In the genomic region with DNA sequence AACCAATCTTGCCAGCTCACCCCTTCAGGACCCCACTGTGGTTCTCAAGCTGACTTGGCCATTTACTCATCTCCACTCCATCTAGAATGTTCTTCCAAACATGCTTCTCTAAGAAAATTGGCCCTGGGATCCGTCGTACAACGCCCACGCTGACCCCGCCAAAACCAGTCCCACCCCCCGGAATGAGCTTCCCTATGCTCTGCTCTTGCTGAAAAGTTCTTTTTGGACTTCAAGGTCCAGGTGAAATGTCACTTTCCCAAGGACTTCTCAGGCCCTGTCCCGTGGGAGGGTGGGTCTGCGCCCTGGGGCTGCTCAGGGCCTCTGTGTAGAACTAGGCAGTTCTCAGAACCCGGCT, we compare ENCODE assay signal across 19 cellular contexts. TPM values are rescaled to one million over a fixed set of nuclear protein-coding genes. Genes with fewer than 3 reads are reported as not detected.
DNase-seq lines count a peak whose midpoint lies in the region; ATAC-seq, FAIRE-seq and TF ChIP-seq lines count a peak whose summit lies in the region.
"Had no signal": no experiment of that assay in that cellular context is flagged by ENCODE, and none has a peak within 500 bp of the region (broad histone marks: within the 10 kb centered on the region; RNA-seq: fewer than 3 reads in every experiment).

No MANE protein-coding gene starts in this region.

- H3K79me2 ChIP-seq in HepG2 (ENCODE audit: insufficient read depth, low read length) (peaks cover 4% of the 10 kb centered on the region), H1 (ENCODE audit: control insufficient read depth in 1 of 2, insufficient read depth in 2 of 2, low read length in 2 of 2) (no peaks in the 10 kb centered on the region)

- intact Hi-C loops in HepG2 (cut with micrococcal nuclease; ENCODE audit: unreplicated experiment), result no loop called here
- intact Hi-C loops in right lobe of liver (cut with DNase I), result no loop called here
- intact Hi-C loops in left ventricle myocardium superior (cut with micrococcal nuclease), result no loop called here
- intact Hi-C loops in lower leg skin (cut with DNase I; ENCODE audit: low total_unique reads), result no loop called here

- 0 out of 2 replicates have a peak overlapping the region, but pooled peaks have one; percentile 92 for H2BK15ac ChIP-seq in H1 (ENCODE audit: low read length)

- no peak for FAIRE-seq in HepG2 (lab: Jason Lieb, UNC)
- FAIRE-seq in H1 (lab: Jason Lieb, UNC), result no peak
- no peak for FAIRE-seq in HTR-8/SVneo (lab: Jason Lieb, UNC)
- FAIRE-seq: A204.1 had no signal

- WGBS in HepG2 (ENCODE audit: low lambda C conversion rate), result 77% methylated on average over 9 of the region's 9 CpGs
- WGBS in right lobe of liver (ENCODE audit: insufficient coverage, low coverage, low lambda C conversion rate, missing lambda C conversion rate), result 84% methylated on average over 9 of the region's 9 CpGs
- WGBS in H1 (ENCODE audit: extremely low coverage in 1 of 2, insufficient coverage in 1 of 2, insufficient read length in 1 of 2, insufficient replicate concordance in 2 of 2, low coverage in 1 of 2, low lambda C conversion rate in 2 of 2, missing lambda C conversion rate in 1 of 2), 2 experiments, result 89% methylated on average over 9 of the region's 9 CpGs; no CpG with 5 or more reads in 1 of the 2 experiments
- WGBS in lower leg skin, 2 donors, result 78 to 83% methylated on average over 9 of the region's 9 CpGs

- TF ChIP-seq EP300 in HepG2 (IDR thresholded peaks at IDR 0.05; ENCODE audit: low read depth in 2 of 2, low read length in 2 of 2) (no peak), HepG2 (CRISPR knock-in tag; IDR thresholded peaks at IDR 0.05; ENCODE audit: borderline replicate concordance) (no peak), H1 (IDR thresholded peaks at IDR 0.05; ENCODE audit: borderline replicate concordance in 1 of 2, low read depth in 2 of 2, low read length in 2 of 2) (no peak)

- H3K4me3 ChIP-seq in HepG2 (replicated peaks in 1 of 3; ENCODE audit: insufficient read depth in 1 of 3, low read depth in 2 of 3, low read length in 3 of 3), result no peak overlapping the region
- H3K4me3 ChIP-seq in right lobe of liver, result no peak overlapping the region
- H3K4me3 ChIP-seq in NT2/D1 (ENCODE audit: insufficient read length, low read depth), result no peak overlapping the region
- H3K4me3 ChIP-seq in H1 (ENCODE audit: extremely low read depth in 1 of 4, insufficient read depth in 2 of 4, low read depth in 3 of 4, low read length in 4 of 4), result no peak overlapping the region
- no peak overlapping the region for H3K4me3 ChIP-seq in lower leg skin (ENCODE audit: low read depth, poor library complexity, severe bottlenecking)
- H3K4me3 ChIP-seq: MG63, SJSA1 had no signal

- H2BK120ac ChIP-seq in H1 (replicated peaks; ENCODE audit: low read depth, low read length), result no peak overlapping the region

- no peak overlapping the region for H2BK20ac ChIP-seq in H1 (ENCODE audit: low read length)

- TF ChIP-seq RAD21 in HepG2 (CRISPR knock-in tag; IDR thresholded peaks at IDR 0.05) (no peak), H1 (IDR thresholded peaks at IDR 0.05 in 1 of 2, conservative IDR thresholded peaks at IDR 0.05 in 1 of 2; ENCODE audit: low read depth in 2 of 2, low read length in 2 of 2) (no peak)

- ATAC-seq in HepG2 (0 out of 3 replicates have a peak, but pooled peaks have one; percentile 5), right lobe of liver (no peak), left ventricle myocardium superior (no peak)

- H4K5ac ChIP-seq in H1 (ENCODE audit: insufficient read length, low read depth, low read length), result no peak overlapping the region

- H3K56ac ChIP-seq in H1 (replicated peaks; ENCODE audit: insufficient read length, low read depth, low read length), result no peak overlapping the region

- H3K4me2 ChIP-seq in HepG2 (ENCODE audit: low read depth, low read length) (no peak overlapping the region), H1 (ENCODE audit: insufficient read depth in 1 of 2, low read depth in 2 of 2, low read length in 2 of 2) (no peak overlapping the region)
- H3K4me2 ChIP-seq: KMS-11 had no signal

- peaks cover 3% of the 10 kb centered on the region; the same call in 1 of the 2 replicates for H3K23me2 ChIP-seq in H1 (ENCODE audit: low read depth, low read length)

- TF ChIP-seq POLR2A in HepG2 (IDR thresholded peaks at IDR 0.05; ENCODE audit: insufficient read depth in 1 of 2, low read depth in 2 of 2, low read length in 2 of 2) (no peak), right lobe of liver (IDR thresholded peaks at IDR 0.05) (no peak), H1 (IDR thresholded peaks at IDR 0.05; ENCODE audit: control extremely low read depth in 1 of 2, low read depth in 2 of 2, low read length in 2 of 2) (no peak), lower leg skin (IDR thresholded peaks at IDR 0.05) (no peak)

- H3K36me3 ChIP-seq in HepG2 (replicated peaks in 1 of 2; ENCODE audit: control insufficient read depth in 1 of 2, insufficient read depth in 2 of 2, low read length in 2 of 2), result no peaks in the 10 kb centered on the region
- H3K36me3 ChIP-seq in right lobe of liver, result no peaks in the 10 kb centered on the region
- no peaks in the 10 kb centered on the region for H3K36me3 ChIP-seq in NT2/D1 (ENCODE audit: insufficient read depth, insufficient read length, low read length)
- H3K36me3 ChIP-seq in H1 (ENCODE audit: control insufficient read depth in 2 of 4, insufficient read depth in 4 of 4, low read length in 3 of 4), result no peaks in the 10 kb centered on the region
- H3K36me3 ChIP-seq: MG63, SJSA1 had no signal

- BruUV-seq in HepG2 (replicated peaks; lab: Mats Ljungman, UMichigan), result no TSS peak

- H3K4me1 ChIP-seq in HepG2 (ENCODE audit: insufficient read depth, low read length), result peaks cover 54% of the 10 kb centered on the region
- no peaks in the 10 kb centered on the region for H3K4me1 ChIP-seq in right lobe of liver
- peaks cover 29% of the 10 kb centered on the region for H3K4me1 ChIP-seq in NT2/D1 (ENCODE audit: insufficient read depth, insufficient read length)
- peaks cover 0 to 20% (median 7%) of the 10 kb centered on the region in 4 experiments; a peak in 5 of 7 replicates for H3K4me1 ChIP-seq in H1 (replicated peaks in 1 of 4; ENCODE audit: control insufficient read depth in 3 of 4, insufficient read depth in 4 of 4, low read length in 3 of 4)

- no peak overlapping the region for H2AK5ac ChIP-seq in H1 (ENCODE audit: low read depth, low read length)

- H3K79me1 ChIP-seq in H1 (ENCODE audit: low read depth, low read length), result no peaks in the 10 kb centered on the region

- no peak overlapping the region for H3K9ac ChIP-seq in HepG2 (ENCODE audit: insufficient read depth, low read depth, low read length)
- peak overlapping the region; percentile 70 for H3K9ac ChIP-seq in NT2/D1 (ENCODE audit: insufficient read length, low read depth)
- H3K9ac ChIP-seq in H1 (replicated peaks in 1 of 4; ENCODE audit: extremely low read depth in 1 of 4, low read depth in 3 of 4, low read length in 3 of 4), result no peak overlapping the region
- H3K9ac ChIP-seq: KMS-11 had no signal

- H2AFZ ChIP-seq in HepG2 (ENCODE audit: low read length), result no peak overlapping the region
- H2AFZ ChIP-seq in H1 (ENCODE audit: low read length), result no peak overlapping the region

- H4K8ac ChIP-seq in H1 (ENCODE audit: extremely low read depth, insufficient read depth, low read length), result no peak overlapping the region

- TF ChIP-seq CTCF in HepG2 (CRISPR knock-in tag; IDR thresholded peaks at IDR 0.05) (no peak), right lobe of liver (IDR thresholded peaks at IDR 0.05) (no peak), H1 (IDR thresholded peaks at IDR 0.05; ENCODE audit: control extremely low read depth in 1 of 3, insufficient read depth in 1 of 3, low read depth in 1 of 3, low read length in 3 of 3) (no peak), lower leg skin (IDR thresholded peaks at IDR 0.05) (no peak)

- H4K20me1 ChIP-seq in HepG2 (ENCODE audit: insufficient read depth, low read length), result no peaks in the 10 kb centered on the region
- H4K20me1 ChIP-seq in H1 (replicated peaks in 1 of 2; ENCODE audit: control insufficient read depth in 1 of 2, insufficient read depth in 2 of 2, low read length in 2 of 2), result no peaks in the 10 kb centered on the region

- peak overlapping the region; percentile 97; the same call in 1 of the 2 replicates for H2BK12ac ChIP-seq in H1 (ENCODE audit: low read depth, low read length)

- no peak overlapping the region for H3K14ac ChIP-seq in H1 (ENCODE audit: insufficient read length)

- no peak overlapping the region for H3K23ac ChIP-seq in H1 (ENCODE audit: insufficient read length)

- POLR2A ChIA-PET in HepG2 (lab: Yijun Ruan, JAX), result interaction anchor here (1.1 kb wide), 1 partner anchor 14 kb away, joined by 3 read pairs; no protein-coding TSS in a partner anchor
- POLR2A ChIA-PET in H1 (lab: Charles Lee; ENCODE audit: partially characterized antibody), result interaction anchor here (1.2 kb wide), 1 partner anchor 10 kb away, joined by 3 read pairs; the partner anchor contains the start of gene NOL4L

- H3K9me3 ChIP-seq in HepG2 (ENCODE audit: low read length) (no peaks in the 10 kb centered on the region), right lobe of liver (no peaks in the 10 kb centered on the region), NT2/D1 (ENCODE audit: insufficient read depth, low read length) (no peaks in the 10 kb centered on the region), H1 (ENCODE audit: insufficient read depth in 2 of 2, low read depth in 1 of 2, low read length in 1 of 2) (no peaks in the 10 kb centered on the region)
- H3K9me3 ChIP-seq: Caco-2, MG63, SJSA1 had no signal

- H2BK5ac ChIP-seq in H1 (ENCODE audit: low read depth, low read length), result 0 out of 2 replicates have a peak overlapping the region, but pooled peaks have one; percentile 75

- H3K27me3 ChIP-seq in HepG2 (ENCODE audit: control insufficient read depth in 1 of 2, insufficient read depth in 2 of 2, low read length in 2 of 2) (no peaks in the 10 kb centered on the region; a peak in 1 of 5 replicates), right lobe of liver (no peaks in the 10 kb centered on the region), NT2/D1 (ENCODE audit: insufficient read depth, insufficient read length) (no peaks in the 10 kb centered on the region), H1 (replicated peaks in 1 of 4; ENCODE audit: control insufficient read depth in 3 of 4, extremely low read depth in 1 of 4, insufficient read depth in 3 of 4, low read length in 3 of 4) (peaks cover 0 to 2% (median 1%) of the 10 kb centered on the region in 4 experiments; a peak in 3 of 7 replicates)
- H3K27me3 ChIP-seq: MG63, SJSA1 had no signal

- no peak for DNase-seq in HepG2 (ENCODE audit: low spot score)
- no peak for DNase-seq in right lobe of liver
- no peak for DNase-seq in NT2/D1 (ENCODE audit: low read depth, low spot score)
- no peak for DNase-seq in H1 (ENCODE audit: low read depth in 1 of 2, low spot score in 2 of 2)
- no peak for DNase-seq in iPS-NIHi11 (ENCODE audit: low spot score)
- no peak for DNase-seq in HTR-8/SVneo (ENCODE audit: insufficient read length, low spot score)
- DNase-seq in left ventricle myocardium superior, result no peak
- DNase-seq in lower leg skin (ENCODE audit: low spot score in 2 of 2), result no peak
- DNase-seq: Caco-2, HCEC 1CT, NCI-H1092, NCI-H2081 treated with DMSO at 0.1 percent for 48 hours, NCI-H510A, NCI-H774, PC-3 had no signal

- peak overlapping the region; percentile 57 for H4K91ac ChIP-seq in H1 (replicated peaks; ENCODE audit: insufficient read length, low read length)

- H3K4ac ChIP-seq in H1 (replicated peaks; ENCODE audit: insufficient read length, low read depth, low read length), result no peak overlapping the region

- CTCF ChIA-PET in HepG2 (lab: Yijun Ruan, JAX; ENCODE audit: low intra/inter-chr PET ratio, low total read pairs), result no interaction called here
- CTCF ChIA-PET in H1 (lab: Charles Lee; ENCODE audit: partially characterized antibody), result interaction anchor here (1.0 to 1.9 kb wide), 4 partner anchors 27 to 304 kb away, joined by 3 to 6 read pairs (median 4); no protein-coding TSS in a partner anchor

- H3K27ac ChIP-seq in HepG2 (ENCODE audit: extremely low read length, insufficient read depth, low read length), result no peak overlapping the region
- no peak overlapping the region for H3K27ac ChIP-seq in right lobe of liver
- H3K27ac ChIP-seq in H1 (ENCODE audit: low read depth, low read length), result no peak overlapping the region
- H3K27ac ChIP-seq: KMS-11 had no signal

- no peak overlapping the region for H3K18ac ChIP-seq in H1 (ENCODE audit: extremely low read depth, low read length)

- in situ Hi-C loops in HepG2 (cut with HindIII; ENCODE audit: extremely low pct_ligation_motif_present, low pct_unique_long_range_greater_than_20kb), result no loop called here

RNA-seq across cellular contexts. Expression of gene NOL4L, which starts 9.9 kb away (rescaled TPM):
- total RNA-seq in HepG2 (2016; rRNA removed; fragmentation: Illumina TruSeq; extraction: Trizol) (16.6 and 16.9 TPM in 2 replicates), right lobe of liver (1 to 10 TPM; 4.3 to 6.5 (median 5.7) TPM), left ventricle myocardium superior (5.2 TPM), lower leg skin (10 to 100 TPM in 1 of 4 donors, 1 to 10 TPM in 3; 4.6 to 10.4 (median 7.0) TPM)
- 19.2 and 19.4 TPM in 2 replicates for total RNA-seq in HepG2 (2016; cell fraction: cytosol; rRNA removed; fragmentation: Illumina TruSeq; extraction: Trizol; ENCODE audit: low read depth)
- total RNA-seq in HepG2 (2016; cell fraction: insoluble cytoplasmic fraction; rRNA removed; fragmentation: Illumina TruSeq; extraction: Trizol), result 14.6 and 17.1 TPM in 2 replicates
- 21.3 and 24.1 TPM in 2 replicates for total RNA-seq in HepG2 (2016; cell fraction: membrane; rRNA removed; fragmentation: Illumina TruSeq; extraction: Trizol)
- total RNA-seq in HepG2 (2016; cell fraction: nucleus; rRNA removed; fragmentation: Illumina TruSeq; extraction: Trizol), result 21.2 and 22.3 TPM in 2 replicates
- polyA plus RNA-seq in HepG2 (2011; rRNA removed) (35.4 and 38.7 TPM in 2 replicates), H1 (2011; rRNA removed) (15.3 and 24.9 TPM in 2 replicates)
- polyA plus RNA-seq in HepG2 (2011; cell fraction: cytosol; rRNA removed), result 16.5 and 20.9 TPM in 2 replicates
- polyA plus RNA-seq in HepG2 (2011; cell fraction: nucleus; rRNA removed), result 91.0 and 107 TPM in 2 replicates
- polyA plus RNA-seq in HepG2 (2012), result 36.0 and 39.2 TPM in 2 replicates
- polyA plus RNA-seq in HepG2 (2016; cell fraction: cytosol; fragmentation: Illumina TruSeq; extraction: Trizol; ENCODE audit: low read depth), result 35.0 and 39.6 TPM in 2 replicates
- polyA plus RNA-seq in HepG2 (2016; cell fraction: insoluble cytoplasmic fraction; fragmentation: Illumina TruSeq; extraction: Trizol; ENCODE audit: low read depth), result 21.6 and 26.9 TPM in 2 replicates
- polyA plus RNA-seq in HepG2 (2016; cell fraction: membrane; fragmentation: Illumina TruSeq; extraction: Trizol; ENCODE audit: low read depth), result 31.2 and 32.6 TPM in 2 replicates
- polyA plus RNA-seq in HepG2 (2016; cell fraction: nucleus; fragmentation: Illumina TruSeq; extraction: Trizol; ENCODE audit: insufficient read depth, low read depth), result 57.5 and 60.6 TPM in 2 replicates
- polyA minus RNA-seq in HepG2 (2011; rRNA and poly(A)+ RNA removed; ENCODE audit: low replicate concordance), result 6.7 and 47.8 TPM in 2 replicates
- 28.0 and 37.6 TPM in 2 replicates for polyA minus RNA-seq in HepG2 (2011; cell fraction: cytosol; rRNA and poly(A)+ RNA removed)
- polyA minus RNA-seq in HepG2 (2011; cell fraction: nucleus; rRNA and poly(A)+ RNA removed), result 30.5 and 30.6 TPM in 2 replicates
- total RNA-seq in H1 (2021; fragmentation: NEBNext Ultra II Directional; extraction: Animal tissue kit (Norgen Biotek cat#: 25700)), result 23.5 and 23.7 TPM in 2 replicates
- 11.7 TPM for polyA plus RNA-seq in H1 (2011; cell fraction: cytosol; rRNA removed)
- 37.7 TPM for polyA plus RNA-seq in H1 (2011; cell fraction: nucleus; rRNA removed)
- polyA plus RNA-seq in H1 (2012, experiment 1 of 2), result 18.6 to 23.1 TPM (median 21.2 TPM) in 4 replicates
- polyA plus RNA-seq in H1 (2012, experiment 2 of 2), result 15.5 TPM
- polyA plus RNA-seq in H1 (2013, experiment 1 of 2), result 16.7 TPM
- 18.6 TPM for polyA plus RNA-seq in H1 (2013, experiment 2 of 2)
- polyA minus RNA-seq in H1 (2011; rRNA and poly(A)+ RNA removed), result 8.1 and 8.9 TPM in 2 replicates
- 14.1 TPM for polyA minus RNA-seq in H1 (2011; cell fraction: cytosol; rRNA and poly(A)+ RNA removed)
- 14.4 TPM for polyA minus RNA-seq in H1 (2011; cell fraction: nucleus; rRNA and poly(A)+ RNA removed)
